17 cellular contexts compared by ENCODE assay signal in the genomic region with DNA sequence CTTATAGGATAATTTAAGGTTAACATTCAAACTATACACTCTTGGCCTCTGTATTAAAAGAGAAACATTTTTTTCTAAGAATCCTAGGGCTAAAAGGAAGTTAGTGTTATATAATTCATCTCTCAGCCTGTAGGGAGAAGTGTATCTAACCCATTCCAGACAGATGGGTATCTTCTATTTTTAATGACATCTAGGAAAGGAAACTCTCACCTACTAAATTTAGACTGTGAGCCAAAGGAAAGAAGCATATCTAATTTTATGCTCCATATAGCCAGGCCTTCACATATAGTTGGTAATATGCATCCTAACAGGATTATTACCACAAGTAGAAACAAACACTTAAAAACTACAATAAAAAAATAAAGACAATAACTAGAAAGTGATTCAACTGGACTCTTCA. TPM values are rescaled to one million over a fixed set of nuclear protein-coding genes. Genes with fewer than 3 reads are reported as not detected.
DNase-seq lines count a peak whose midpoint lies in the region; ATAC-seq and TF ChIP-seq lines count a peak whose summit lies in the region.
"Had no signal": no experiment of that assay in that cellular context is flagged by ENCODE, and none has a peak within 500 bp of the region (broad histone marks: within the 10 kb centered on the region; RNA-seq: fewer than 3 reads in every experiment).

No MANE protein-coding gene starts in this region.

- H3K27ac Mint-ChIP-seq in memory B cell: peak overlapping the region; percentile 1

- no peak overlapping the region for H3K4me3 Mint-ChIP-seq in memory B cell
- H3K4me3 Mint-ChIP-seq: CD14-positive monocyte; CD4-positive, alpha-beta memory T cell; H9 had no signal

- no peaks in the 10 kb centered on the region for H3K36me3 ChIP-seq in psoas muscle (ENCODE audit: insufficient read depth in 1 of 2, low read depth in 1 of 2)
- H3K36me3 ChIP-seq: BE2C had no signal

- ATAC-seq in memory B cell (ENCODE audit: low read depth) (no peak), psoas muscle (peak; percentile 69 to 94 (median 93)), GM21515 (IDR thresholded peaks at IDR 0.05; ENCODE audit: unreplicated experiment) (no peak), HG03108 (IDR thresholded peaks at IDR 0.05; ENCODE audit: unreplicated experiment) (no peak)

- no peaks in the 10 kb centered on the region for H3K27me3 Mint-ChIP-seq in memory B cell
- H3K27me3 Mint-ChIP-seq: CD4-positive, alpha-beta memory T cell had no signal

- no peaks in the 10 kb centered on the region for H3K27me3 ChIP-seq in psoas muscle (ENCODE audit: insufficient read depth in 3 of 3, low read length in 2 of 3)
- H3K27me3 ChIP-seq: BE2C had no signal

- peaks cover 26% of the 10 kb centered on the region for H3K4me1 ChIP-seq in psoas muscle
- H3K4me1 ChIP-seq: BE2C had no signal

- H3K36me3 Mint-ChIP-seq in memory B cell: peaks cover 18% of the 10 kb centered on the region

- DNase-seq in G401 (ENCODE audit: low spot score) (peak; percentile 34), memory B cell (ENCODE audit: low spot score in 2 of 2) (no peak), psoas muscle (no peak), NCI-H2107 treated with DMSO at 0.1 percent for 48 hours (lab: John Stamatoyannopoulos, UW; ENCODE audit: unreplicated experiment) (no peak)
- DNase-seq in activated CD4-positive, alpha-beta T cell treated with anti-CD3 and anti-CD28 coated beads for 48 hours: no peak
- DNase-seq: ACHN; BE2C; CD4-positive, alpha-beta memory T cell; DMS 273 treated with DMSO at 0.1 percent for 48 hours; DMS53; DND-41; GF-D8; H9; KG1 had no signal

- peaks cover 8% of the 10 kb centered on the region for H3K4me1 Mint-ChIP-seq in memory B cell
- H3K4me1 Mint-ChIP-seq: CD14-positive monocyte had no signal

- peak overlapping the region; percentile 62 for H3K27ac ChIP-seq in psoas muscle

- no peak for TF ChIP-seq CTCF in psoas muscle (IDR thresholded peaks at IDR 0.05)

- H3K4me3 ChIP-seq in psoas muscle: no peak overlapping the region

- intact Hi-C loops in psoas muscle (cut with DNase I): no loop called here

- no peaks in the 10 kb centered on the region for H3K9me3 Mint-ChIP-seq in memory B cell
- H3K9me3 Mint-ChIP-seq: CD4-positive, alpha-beta memory T cell had no signal

- in situ Hi-C loops in G401 (cut with HindIII; ENCODE audit: low sequenced_read_pairs): no loop called here

- H3K9me3 ChIP-seq in psoas muscle: no peaks in the 10 kb centered on the region
- H3K9me3 ChIP-seq: BE2C had no signal

RNA-seq across cellular contexts. Expression of gene SCAI, which starts 39.6 kb away (rescaled TPM):
- total RNA-seq in G401 (2014; rRNA removed; shearing (Covaris generic)): 3.5 and 4.8 TPM in 2 replicates
- total RNA-seq in psoas muscle: 1 to 10 TPM; 1.8 to 5.2 (median 3.4) TPM
- 1 to 10 TPM in 1 of 3 donors, under 1 TPM in 2; 0.39 to 1.5 (median 0.80) TPM for polyA plus RNA-seq in psoas muscle

Comparison
In these comparisons a context has a peak if more than half of its experiments do, and no peak if none do; other contexts are left out.
1. ATAC-seq: peak in psoas muscle (4 of 4); none in memory B cell (single experiment), GM21515 (single experiment) and HG03108 (single experiment).